ENCODE assay signal across 8 cellular contexts in the genomic region with DNA sequence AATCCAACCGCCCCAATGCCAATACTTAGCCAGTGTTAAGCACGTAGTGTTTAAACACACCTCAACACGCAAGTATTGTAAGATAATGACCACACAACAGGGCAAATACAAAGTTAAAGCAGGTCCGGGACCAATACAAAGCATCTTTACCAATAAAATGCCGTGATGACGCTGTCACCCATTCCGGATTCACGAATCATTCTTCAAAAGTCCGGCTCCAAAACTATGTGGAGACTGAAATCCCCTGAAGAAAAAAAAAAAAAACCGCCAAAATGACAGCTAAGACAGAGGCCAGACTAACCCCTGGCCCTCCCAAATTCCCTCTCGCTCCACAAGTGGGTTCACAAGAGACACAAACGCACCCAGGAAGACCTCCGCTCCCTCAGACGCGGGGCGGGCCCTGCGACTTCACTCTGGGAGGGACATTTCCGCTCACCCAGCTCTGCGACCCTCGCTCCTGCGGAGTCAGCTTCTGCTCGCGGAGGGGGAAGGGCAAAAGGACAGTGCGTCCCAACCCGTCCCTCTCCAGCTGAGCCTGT. TPM values are rescaled to one million over a fixed set of nuclear protein-coding genes. Genes with fewer than 3 reads are reported as not detected.
A peak's percentile ranks its signal among the peaks of the same experiment; 100 is the strongest.
DNase-seq lines count a peak whose midpoint lies in the region; ATAC-seq and TF ChIP-seq lines count a peak whose summit lies in the region.

No MANE protein-coding gene starts in this region.

- H3K79me2 ChIP-seq in H9 (ENCODE audit: insufficient read depth, low read length) (peaks cover 17% of the 10 kb centered on the region; the same call in 1 of the 2 replicates), OCI-LY3 (ENCODE audit: low read length) (peaks cover 70% of the 10 kb centered on the region)

- H3K36me3 ChIP-seq in OCI-LY3 (replicated peaks; ENCODE audit: low read depth, low read length), result peaks cover 15% of the 10 kb centered on the region

- peak; percentile 55 for ATAC-seq in GM18511 (IDR thresholded peaks at IDR 0.05; ENCODE audit: unreplicated experiment)

- TF ChIP-seq CTCF in H9 (conservative IDR thresholded peaks at IDR 0.05) (no peak), OCI-LY3 (IDR thresholded peaks at IDR 0.05; ENCODE audit: low read depth, low read length) (no peak), epithelial cell of esophagus (IDR thresholded peaks at IDR 0.05; ENCODE audit: insufficient read depth, low read depth, low read length, missing control alignments) (no peak), progenitor cell of endocrine pancreas (IDR thresholded peaks at IDR 0.05; ENCODE audit: unreplicated experiment) (no peak)

- H3K27ac ChIP-seq in H9 (ENCODE audit: insufficient read length, low read depth, low read length) (peak overlapping the region; percentile 80), OCI-LY3 (ENCODE audit: low read length) (peak overlapping the region; percentile 83)

- H3T11ph ChIP-seq in H9 (ENCODE audit: low read length), result no peak overlapping the region

- H2AFZ ChIP-seq in H9 (ENCODE audit: low read length) (no peak overlapping the region), OCI-LY3 (ENCODE audit: low read depth, low read length) (peak overlapping the region; percentile 71)

- H3K4me3 Mint-ChIP-seq in H9, result peak overlapping the region; percentile 95 to 99
- peak overlapping the region; percentile 96 for H3K4me3 Mint-ChIP-seq in progenitor cell of endocrine pancreas (ENCODE audit: low read depth)

- H2BK12ac ChIP-seq in H9 (ENCODE audit: insufficient read length, low read depth, low read length), result no peak overlapping the region

- H3K4me1 Mint-ChIP-seq in H9 (peaks cover 11 to 16% of the 10 kb centered on the region in 2 experiments), progenitor cell of endocrine pancreas (ENCODE audit: low read depth) (peaks cover 18% of the 10 kb centered on the region)

- H2BK15ac ChIP-seq in H9 (ENCODE audit: low read depth, low read length), result no peak overlapping the region

- H3K4me2 ChIP-seq in H9 (ENCODE audit: insufficient read depth, insufficient read length, low read length), result peak overlapping the region; percentile 74
- peak overlapping the region; percentile 94 for H3K4me2 ChIP-seq in OCI-LY3 (ENCODE audit: low read length)

- H3K9me3 ChIP-seq in H9 (ENCODE audit: control insufficient read depth, low read depth, low read length), result no peaks in the 10 kb centered on the region
- H3K9me3 ChIP-seq in OCI-LY3 (ENCODE audit: insufficient read depth, low read length), result no peaks in the 10 kb centered on the region

- H3K4ac ChIP-seq in H9 (ENCODE audit: low read depth, low read length), result no peak overlapping the region

- peaks cover 4% of the 10 kb centered on the region for H3K79me1 ChIP-seq in H9 (ENCODE audit: insufficient read depth, low read depth, low read length, poor library complexity, severe bottlenecking)

- peaks cover 12 to 29% (median 26%) of the 10 kb centered on the region in 3 experiments; a peak in 6 of 7 replicates for H3K36me3 Mint-ChIP-seq in H9 (ENCODE audit: insufficient read depth in 1 of 3, low read depth in 3 of 3)
- no peaks in the 10 kb centered on the region for H3K36me3 Mint-ChIP-seq in progenitor cell of endocrine pancreas (ENCODE audit: insufficient read depth)

- H2BK120ac ChIP-seq in H9 (ENCODE audit: low read depth, low read length, poor library complexity, severe bottlenecking), result no peak overlapping the region

- DNase-seq in H9 (no peak), epithelial cell of esophagus (ENCODE audit: low read depth) (peak; percentile 57), progenitor cell of endocrine pancreas (ENCODE audit: low spot score, unreplicated experiment) (no peak), GOT3 (lab: John Stamatoyannopoulos, UW) (no peak), AG08395 (ENCODE audit: low spot score) (no peak), COLO668 (lab: John Stamatoyannopoulos, UW; ENCODE audit: unreplicated experiment) (no peak)

- H3K27ac Mint-ChIP-seq in H9 (peak overlapping the region; percentile 99 to 100 (median 100)), progenitor cell of endocrine pancreas (peak overlapping the region; percentile 99)

- H3K23ac ChIP-seq in H9 (ENCODE audit: insufficient read length, low read depth, low read length), result no peak overlapping the region

- peak overlapping the region; percentile 80; the same call in 1 of the 2 replicates for H3K14ac ChIP-seq in H9 (ENCODE audit: insufficient read depth, low read length)

- no peak overlapping the region for H4K91ac ChIP-seq in H9 (ENCODE audit: insufficient read length, low read depth, low read length)

- H3K56ac ChIP-seq in H9 (ENCODE audit: insufficient read length, low read depth, low read length), result no peak overlapping the region

- H3K9ac ChIP-seq in H9 (ENCODE audit: extremely low read depth, insufficient read length, low read length), result peak overlapping the region; percentile 88
- peak overlapping the region; percentile 91 for H3K9ac ChIP-seq in OCI-LY3 (ENCODE audit: low read length)

- no peak overlapping the region for H2BK20ac ChIP-seq in H9 (ENCODE audit: low read depth, low read length, poor library complexity, severe bottlenecking)

- H3K4me3 ChIP-seq in OCI-LY3 (ENCODE audit: low read length) (peak overlapping the region; percentile 91), epithelial cell of esophagus (ENCODE audit: low read length) (peak overlapping the region; percentile 97)

- no peak overlapping the region for H4K8ac ChIP-seq in H9 (replicated peaks; ENCODE audit: insufficient read length, low read depth, low read length)

- H3K27me3 Mint-ChIP-seq in H9 (ENCODE audit: low read depth) (no peaks in the 10 kb centered on the region), progenitor cell of endocrine pancreas (no peaks in the 10 kb centered on the region)

- peak overlapping the region; percentile 88 for H3K18ac ChIP-seq in H9 (ENCODE audit: insufficient read length, low read depth, low read length)

- H2AK5ac ChIP-seq in H9 (ENCODE audit: insufficient read length, low read length), result no peak overlapping the region

- H3K27me3 ChIP-seq in H9 (ENCODE audit: insufficient read depth, low read length) (no peaks in the 10 kb centered on the region), OCI-LY3 (ENCODE audit: low read depth, low read length) (no peaks in the 10 kb centered on the region)

- H2BK5ac ChIP-seq in H9 (ENCODE audit: insufficient read length, low read length), result no peak overlapping the region

- peaks cover 7% of the 10 kb centered on the region for H3K23me2 ChIP-seq in H9 (ENCODE audit: insufficient read length, low read depth, low read length, poor library complexity, severe bottlenecking)

- H3K9me3 Mint-ChIP-seq in H9 (no peaks in the 10 kb centered on the region), progenitor cell of endocrine pancreas (ENCODE audit: low read depth) (no peaks in the 10 kb centered on the region)

- WGBS in H9 (ENCODE audit: extremely low coverage, insufficient read length, low lambda C conversion rate), result no CpG with 5 or more reads among the region's 25 CpGs

- H3K4me1 ChIP-seq in H9 (ENCODE audit: insufficient read depth, low read length), result no peaks in the 10 kb centered on the region; the same call in 1 of the 2 replicates
- H3K4me1 ChIP-seq in OCI-LY3 (ENCODE audit: low read length), result peaks cover 29% of the 10 kb centered on the region

- H4K20me1 ChIP-seq in H9 (ENCODE audit: control insufficient read depth, insufficient read depth, insufficient read length), result no peaks in the 10 kb centered on the region
- H4K20me1 ChIP-seq in OCI-LY3 (ENCODE audit: insufficient read depth, low read length), result no peaks in the 10 kb centered on the region; the same call in 1 of the 2 replicates

- H4K5ac ChIP-seq in H9 (ENCODE audit: insufficient read length, low read depth, low read length), result no peak overlapping the region

RNA-seq across cellular contexts. Expression of gene DARS2, which starts 0.6 kb away (rescaled TPM):
- total RNA-seq in H9 (2021), result 35.0 and 35.5 TPM in 2 replicates
- 20.2 and 21.1 TPM in 2 replicates for total RNA-seq in progenitor cell of endocrine pancreas

RNA-seq across cellular contexts. Expression of gene CENPL, which starts 0.8 kb away (rescaled TPM):
- 14.4 and 16.9 TPM in 2 replicates for total RNA-seq in H9 (2021)
- total RNA-seq in progenitor cell of endocrine pancreas, result 11.6 and 12.0 TPM in 2 replicates

RNA-seq across cellular contexts. Expression of gene GAS5, which starts 43.9 kb away (rescaled TPM):
- total RNA-seq in H9 (2021) (677 and 690 TPM in 2 replicates), progenitor cell of endocrine pancreas (352 and 423 TPM in 2 replicates)

RNA-seq across cellular contexts. Expression of gene ZBTB37, which starts 44.3 kb away (rescaled TPM):
- total RNA-seq in H9 (2021) (10.6 and 12.0 TPM in 2 replicates), progenitor cell of endocrine pancreas (12.2 and 14.3 TPM in 2 replicates)
